ENCODE assay signal across 1 cellular context in the genomic region with DNA sequence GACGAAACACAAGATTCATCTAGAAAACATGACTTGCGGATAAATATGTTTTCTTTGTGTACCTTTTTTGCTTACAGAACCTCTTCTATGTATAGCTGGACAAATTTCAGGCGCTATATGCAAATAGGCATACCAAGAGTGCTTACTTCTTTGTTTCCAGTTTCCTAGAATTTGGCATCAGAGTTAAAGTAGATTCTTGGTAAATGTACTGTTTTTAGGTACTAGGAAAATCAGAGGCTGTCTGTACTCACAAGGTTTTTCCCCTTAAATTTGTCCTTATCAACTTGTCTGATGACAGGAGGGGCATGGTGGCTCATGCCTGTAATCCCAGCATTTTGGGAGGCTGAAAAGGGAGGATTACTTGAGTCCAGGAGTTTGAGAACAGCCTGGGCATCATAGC.
TF ChIP-seq lines count a peak whose summit lies in the region.

No MANE protein-coding gene starts in this region.

TF ChIP-seq in IMR-90, 13 proteins besides CTCF, POLR2A, EP300 and RAD21:
- TF ChIP-seq SMC3 (IDR thresholded peaks at IDR 0.05; ENCODE audit: low read depth, low read length) (no peak), NFE2L2 (IDR thresholded peaks at IDR 0.05; ENCODE audit: low read depth, low read length) (peak; percentile 15; the same call in 1 of the 2 replicates)
